8 cellular contexts compared by ENCODE assay signal in genomic region chr14:67514203-67514607, GRCh38. TPM values are rescaled to one million over a fixed set of nuclear protein-coding genes. Genes with fewer than 3 reads are reported as not detected.
A peak's percentile ranks its signal among the peaks of the same experiment; 100 is the strongest.
DNase-seq lines count a peak whose midpoint lies in the region; ATAC-seq and TF ChIP-seq lines count a peak whose summit lies in the region.

No MANE protein-coding gene starts in this region.

- no peak overlapping the region for H3K9ac ChIP-seq in iPS-15b (ENCODE audit: low read depth, low read length)

- no peaks in the 10 kb centered on the region for H3K9me3 Mint-ChIP-seq in activated T-helper 17 cell treated with anti-CD3 and anti-CD28 coated beads, Interleukin-2, amount 50 U/mL, for 72 hours
- no peaks in the 10 kb centered on the region for H3K9me3 Mint-ChIP-seq in stimulated activated naive B cell treated with anti-CD40 and anti-IgM and Interleukin-4, amounts not matched to agents 10 μg/mL and 1 μg/mL and 100 μg/mL, for 72 hours

- H3K9me3 ChIP-seq in iPS-15b (ENCODE audit: control insufficient read depth, insufficient read depth, low read length) = no peaks in the 10 kb centered on the region

- H3K27me3 Mint-ChIP-seq in activated T-helper 17 cell treated with anti-CD3 and anti-CD28 coated beads, Interleukin-2, amount 50 U/mL, for 72 hours = no peaks in the 10 kb centered on the region
- no peaks in the 10 kb centered on the region for H3K27me3 Mint-ChIP-seq in stimulated activated naive B cell treated with anti-CD40 and anti-IgM and Interleukin-4, amounts not matched to agents 10 μg/mL and 1 μg/mL and 100 μg/mL, for 72 hours

- no peak for ATAC-seq in activated T-helper 17 cell treated with anti-CD3 and anti-CD28 coated beads, Interleukin-2, amount 50 U/mL, for 72 hours (replicated peaks)
- no peak for ATAC-seq in stimulated activated naive B cell treated with anti-CD40 and anti-IgM and Interleukin-4, amounts not matched to agents 10 μg/mL and 1 μg/mL and 100 μg/mL, for 72 hours (replicated peaks)
- ATAC-seq in GM18867 (IDR thresholded peaks at IDR 0.05; ENCODE audit: unreplicated experiment) = no peak

- H3K36me3 ChIP-seq in iPS-15b (ENCODE audit: control insufficient read depth, insufficient read depth, low read length) = no peaks in the 10 kb centered on the region

- peak; percentile 35 for DNase-seq in DMS53 (lab: John Stamatoyannopoulos, UW)
- no peak for DNase-seq in DMS53 treated with DMSO at 0.1 percent for 48 hours (lab: John Stamatoyannopoulos, UW; ENCODE audit: unreplicated experiment)
- DNase-seq in stimulated activated naive B cell treated with anti-CD40 and anti-IgM and Interleukin-4, amounts not matched to agents 10 μg/mL and 1 μg/mL and 100 μg/mL, for 72 hours = no peak
- no peak for DNase-seq in NCI-H510A treated with DMSO at 0.1 percent for 48 hours (lab: John Stamatoyannopoulos, UW)
- no peak for DNase-seq in GM13976 (ENCODE audit: low spot score)

- H3K4me3 ChIP-seq in iPS-15b (ENCODE audit: low read depth, low read length) = peak overlapping the region; percentile 61

- peak overlapping the region; percentile 66 for H3K27ac Mint-ChIP-seq in activated T-helper 17 cell treated with anti-CD3 and anti-CD28 coated beads, Interleukin-2, amount 50 U/mL, for 72 hours
- peak overlapping the region; percentile 80 for H3K27ac Mint-ChIP-seq in stimulated activated naive B cell treated with anti-CD40 and anti-IgM and Interleukin-4, amounts not matched to agents 10 μg/mL and 1 μg/mL and 100 μg/mL, for 72 hours

- H3K4me3 Mint-ChIP-seq in activated T-helper 17 cell treated with anti-CD3 and anti-CD28 coated beads, Interleukin-2, amount 50 U/mL, for 72 hours = peak overlapping the region; percentile 76
- H3K4me3 Mint-ChIP-seq in stimulated activated naive B cell treated with anti-CD40 and anti-IgM and Interleukin-4, amounts not matched to agents 10 μg/mL and 1 μg/mL and 100 μg/mL, for 72 hours = peak overlapping the region; percentile 92 to 94

- H3K4me1 ChIP-seq in iPS-15b (ENCODE audit: control insufficient read depth, insufficient read depth, low read length) = peaks cover 2% of the 10 kb centered on the region

- H3K4me1 Mint-ChIP-seq in activated T-helper 17 cell treated with anti-CD3 and anti-CD28 coated beads, Interleukin-2, amount 50 U/mL, for 72 hours = no peaks in the 10 kb centered on the region
- H3K4me1 Mint-ChIP-seq in stimulated activated naive B cell treated with anti-CD40 and anti-IgM and Interleukin-4, amounts not matched to agents 10 μg/mL and 1 μg/mL and 100 μg/mL, for 72 hours = peaks cover 19 to 45% of the 10 kb centered on the region in 2 donors

- TF ChIP-seq CTCF in GM13976 (IDR thresholded peaks at IDR 0.05; ENCODE audit: borderline replicate concordance, control extremely low read depth, extremely low read depth, insufficient read depth, missing control alignments) = no peak

- no peaks in the 10 kb centered on the region for H3K36me3 Mint-ChIP-seq in activated T-helper 17 cell treated with anti-CD3 and anti-CD28 coated beads, Interleukin-2, amount 50 U/mL, for 72 hours (ENCODE audit: low read depth)
- H3K36me3 Mint-ChIP-seq in stimulated activated naive B cell treated with anti-CD40 and anti-IgM and Interleukin-4, amounts not matched to agents 10 μg/mL and 1 μg/mL and 100 μg/mL, for 72 hours = no peaks in the 10 kb centered on the region

- in situ Hi-C loops in GM13976 (cut with MboI; ENCODE audit: low sequenced_read_pairs, unreplicated experiment) = no loop called here

- peaks cover 60% of the 10 kb centered on the region for H3K27me3 ChIP-seq in iPS-15b (ENCODE audit: control insufficient read depth, insufficient read depth, low read length)

RNA-seq across cellular contexts. Expression of gene PLEKHH1, which starts 18.9 kb away (rescaled TPM):
- 1 to 10 TPM in 1 of 2 donors, under 1 TPM in 1; 0.17 to 4.9 TPM for total RNA-seq in activated T-helper 17 cell treated with anti-CD3 and anti-CD28 coated beads, Interleukin-2, amount 50 U/mL, for 72 hours

RNA-seq across cellular contexts. Expression of gene TMEM229B, which starts 25.7 kb away (rescaled TPM):
- total RNA-seq in activated T-helper 17 cell treated with anti-CD3 and anti-CD28 coated beads, Interleukin-2, amount 50 U/mL, for 72 hours = under 1 TPM; 0.71 to 0.84 TPM
